18 cellular contexts compared by ENCODE assay signal in genomic region chr6:64591682-64592081, GRCh38.
DNase-seq lines count a peak whose midpoint lies in the region; ATAC-seq, FAIRE-seq and TF ChIP-seq lines count a peak whose summit lies in the region.
"Had no signal": no experiment of that assay in that cellular context is flagged by ENCODE, and none has a peak within 500 bp of the region (broad histone marks: within the 10 kb centered on the region; RNA-seq: fewer than 3 reads in every experiment).

No MANE protein-coding gene starts in this region.

- in situ Hi-C loops in SK-MEL-5 (cut with HindIII; ENCODE audit: low pct_unique_long_range_greater_than_20kb, low sequenced_read_pairs): no loop called here

- H3K27ac Mint-ChIP-seq in HFFc6: no peak overlapping the region
- H3K27ac Mint-ChIP-seq: CD14-positive monocyte; CD4-positive, alpha-beta memory T cell; GM23338 had no signal

- no peak for FAIRE-seq in HTR-8/SVneo (lab: Jason Lieb, UNC)
- FAIRE-seq: H54, HepG2 had no signal

- H3K4me1 Mint-ChIP-seq in HFFc6 (ENCODE audit: low read depth): no peaks in the 10 kb centered on the region
- H3K4me1 Mint-ChIP-seq: CD14-positive monocyte; CD4-positive, alpha-beta memory T cell had no signal

- H3K36me3 Mint-ChIP-seq in HFFc6 (ENCODE audit: low read depth): no peaks in the 10 kb centered on the region
- H3K36me3 Mint-ChIP-seq: CD14-positive monocyte; CD4-positive, alpha-beta memory T cell had no signal

- intact Hi-C loops in Right ventricle myocardium inferior (cut with DNase I): no loop called here
- intact Hi-C loops in cardiac septum (cut with DNase I): no loop called here
- intact Hi-C loops in left ventricle myocardium superior (cut with micrococcal nuclease): no loop called here

- H3K27me3 Mint-ChIP-seq in HFFc6 (ENCODE audit: insufficient read depth): no peaks in the 10 kb centered on the region; the same call in 1 of the 2 replicates
- H3K27me3 Mint-ChIP-seq: CD4-positive, alpha-beta memory T cell had no signal

- TF ChIP-seq CTCF in HFFc6 (IDR thresholded peaks at IDR 0.05): no peak

- H3K9me3 Mint-ChIP-seq in HFFc6: peaks cover 24% of the 10 kb centered on the region

- H3K4me3 Mint-ChIP-seq in HFFc6: no peak overlapping the region
- H3K4me3 Mint-ChIP-seq: CD14-positive monocyte; CD4-positive, alpha-beta memory T cell; GM23338 had no signal

- ATAC-seq in Right ventricle myocardium inferior (peak; percentile 87), left ventricle myocardium superior (peak; percentile 88)
- ATAC-seq: GM23338, HepG2 had no signal

- no peak for DNase-seq in Right ventricle myocardium inferior (ENCODE audit: missing footprints)
- no peak for DNase-seq in cardiac septum (ENCODE audit: low spot score)
- peak; percentile 8 for DNase-seq in M059J (ENCODE audit: low read depth)
- DNase-seq in SK-MEL-5 (ENCODE audit: low read depth, low spot score): peak; percentile 19
- DNase-seq in left ventricle myocardium superior: no peak
- DNase-seq in HTR-8/SVneo (ENCODE audit: insufficient read length, low spot score): no peak
- no peak for DNase-seq in ureter (ENCODE audit: low spot score)
- DNase-seq in HFFc6: no peak
- DNase-seq: 8988T; CD4-positive, alpha-beta memory T cell; DMS153; DMS79; GF-D8; HCEC 1CT had no signal

Comparison
In these comparisons a context has a peak if more than half of its experiments do, and no peak if none do; other contexts are left out.
1. DNase-seq: peak in M059J (single experiment) and SK-MEL-5 (single experiment); none in Right ventricle myocardium inferior (single experiment), cardiac septum (single experiment), left ventricle myocardium superior (single experiment), HTR-8/SVneo (single experiment), ureter (single experiment) and HFFc6 (single experiment).